In genomic region chr14:92539419-92539818, GRCh38 we compare ENCODE assay signal across 12 cellular contexts. TPM values are rescaled to one million over a fixed set of nuclear protein-coding genes. Genes with fewer than 3 reads are reported as not detected.
A peak's percentile ranks its signal among the peaks of the same experiment; 100 is the strongest.
DNase-seq lines count a peak whose midpoint lies in the region; ATAC-seq, FAIRE-seq and TF ChIP-seq lines count a peak whose summit lies in the region.
"Had no signal": no experiment of that assay in that cellular context is flagged by ENCODE, and none has a peak within 500 bp of the region (broad histone marks: within the 10 kb centered on the region; RNA-seq: fewer than 3 reads in every experiment).

No MANE protein-coding gene starts in this region.

- peaks cover 34% of the 10 kb centered on the region for H3K4me1 Mint-ChIP-seq in astrocyte (ENCODE audit: low read depth, unreplicated experiment)

- H3K4me3 ChIP-seq in astrocyte (ENCODE audit: insufficient read depth, low read depth, low read length) (no peak overlapping the region), muscle layer of duodenum (ENCODE audit: low read depth in 1 of 2, low read length in 2 of 2) (no peak overlapping the region), suprapubic skin (no peak overlapping the region)
- H3K4me3 ChIP-seq: SJSA1 had no signal

- WGBS in suprapubic skin: 92% methylated on average over 3 of the region's 3 CpGs

- no peak overlapping the region for H3K27ac Mint-ChIP-seq in astrocyte (ENCODE audit: unreplicated experiment)

- H3K4me1 ChIP-seq in astrocyte (ENCODE audit: insufficient read depth, low read length) (peaks cover 31% of the 10 kb centered on the region), muscle layer of duodenum (ENCODE audit: control insufficient read depth in 1 of 2, insufficient read depth in 2 of 2, low read length in 2 of 2) (peaks cover 14 to 29% of the 10 kb centered on the region in 2 donors), suprapubic skin (peaks cover 35% of the 10 kb centered on the region)

- H3K36me3 ChIP-seq in astrocyte (ENCODE audit: insufficient read depth, low read length) (no peaks in the 10 kb centered on the region), muscle layer of duodenum (ENCODE audit: control insufficient read depth in 1 of 2, insufficient read depth in 2 of 2, low read length in 2 of 2) (no peaks in the 10 kb centered on the region), suprapubic skin (no peaks in the 10 kb centered on the region)
- H3K36me3 ChIP-seq: SJSA1 had no signal

- ATAC-seq in GM18511 (IDR thresholded peaks at IDR 0.05; ENCODE audit: unreplicated experiment): no peak
- ATAC-seq: activated CD4-positive, CD25-positive, alpha-beta regulatory T cell treated with anti-CD3 and anti-CD28 coated beads, Interleukin-2, amount 50 U/mL, for 24 hours had no signal

- FAIRE-seq in HTR-8/SVneo (lab: Jason Lieb, UNC) (peak; percentile 31), astrocyte (lab: Jason Lieb, UNC) (no peak)
- FAIRE-seq: GM12892 had no signal

- no peak overlapping the region for H3K4me3 Mint-ChIP-seq in astrocyte (ENCODE audit: unreplicated experiment)

- no peak for TF ChIP-seq EP300 in suprapubic skin (IDR thresholded peaks at IDR 0.05)

- H3K79me2 ChIP-seq in astrocyte (ENCODE audit: insufficient read depth, low read length): peaks cover 27% of the 10 kb centered on the region

- no peak overlapping the region for H2AFZ ChIP-seq in astrocyte (ENCODE audit: low read depth, low read length)

- peaks cover 3% of the 10 kb centered on the region for H3K9me3 Mint-ChIP-seq in astrocyte (ENCODE audit: unreplicated experiment)

- peak overlapping the region; percentile 76 for H3K4me2 ChIP-seq in astrocyte (ENCODE audit: low read length)

- no peak for TF ChIP-seq CTCF in astrocyte (IDR thresholded peaks at IDR 0.05; ENCODE audit: insufficient read depth, low read depth, low read length)
- TF ChIP-seq CTCF in suprapubic skin (IDR thresholded peaks at IDR 0.05): no peak

- H3K9me3 ChIP-seq in astrocyte (ENCODE audit: insufficient read depth, low read depth, low read length): no peaks in the 10 kb centered on the region
- no peaks in the 10 kb centered on the region for H3K9me3 ChIP-seq in muscle layer of duodenum (ENCODE audit: control insufficient read depth in 1 of 2, low read length in 2 of 2)
- H3K9me3 ChIP-seq in suprapubic skin: no peaks in the 10 kb centered on the region

- no peaks in the 10 kb centered on the region for H3K36me3 Mint-ChIP-seq in astrocyte (ENCODE audit: low read depth, unreplicated experiment)

- H3K27me3 ChIP-seq in astrocyte (ENCODE audit: insufficient read depth, low read length): no peaks in the 10 kb centered on the region
- H3K27me3 ChIP-seq in muscle layer of duodenum (ENCODE audit: low read depth, low read length): no peaks in the 10 kb centered on the region
- no peaks in the 10 kb centered on the region for H3K27me3 ChIP-seq in suprapubic skin
- H3K27me3 ChIP-seq: SJSA1 had no signal

- TF ChIP-seq POLR2A in suprapubic skin (IDR thresholded peaks at IDR 0.05): no peak

- H3K27me3 Mint-ChIP-seq in astrocyte (ENCODE audit: low read depth, unreplicated experiment): no peaks in the 10 kb centered on the region

- H3K9ac ChIP-seq in astrocyte (ENCODE audit: low read length): no peak overlapping the region

- H4K20me1 ChIP-seq in astrocyte (ENCODE audit: insufficient read depth, low read length): peaks cover 5% of the 10 kb centered on the region

- DNase-seq in HTR-8/SVneo (ENCODE audit: insufficient read length, low spot score): no peak
- no peak for DNase-seq in astrocyte (ENCODE audit: low read depth)
- no peak for DNase-seq in suprapubic skin (ENCODE audit: low spot score in 2 of 2)
- DNase-seq in stimulated activated CD4-positive, alpha-beta T cell treated with anti-CD3 and anti-CD28 coated beads, Interleukin-15, amount 100 ng/mL, for 24 hours: no peak
- DNase-seq in ureter (ENCODE audit: low spot score): no peak
- DNase-seq: effector CD4-positive, alpha-beta T cell; NCI-H1092 had no signal

- H3K27ac ChIP-seq in astrocyte (ENCODE audit: low read depth, low read length): peak overlapping the region; percentile 88
- H3K27ac ChIP-seq in muscle layer of duodenum (ENCODE audit: low read length): peak overlapping the region; percentile 77
- peak overlapping the region; percentile 58 for H3K27ac ChIP-seq in suprapubic skin
- H3K27ac ChIP-seq: SJSA1 had no signal

RNA-seq across cellular contexts. Expression of gene RIN3, which starts 25.8 kb away (rescaled TPM):
- total RNA-seq in astrocyte: 24.7 and 28.0 TPM in 2 replicates
- 10 to 100 TPM in 2 of 4 donors, 1 to 10 TPM in 2; 2.1 to 10.4 (median 7.2) TPM for total RNA-seq in suprapubic skin
- total RNA-seq in ureter: 27.3 TPM
